12 cellular contexts compared by ENCODE assay signal in genomic region chr9:129989362-129989708, GRCh38. TPM values are rescaled to one million over a fixed set of nuclear protein-coding genes. Genes with fewer than 3 reads are reported as not detected.
DNase-seq lines count a peak whose midpoint lies in the region; ATAC-seq and TF ChIP-seq lines count a peak whose summit lies in the region.
"Had no signal": no experiment of that assay in that cellular context is flagged by ENCODE, and none has a peak within 500 bp of the region (broad histone marks: within the 10 kb centered on the region; RNA-seq: fewer than 3 reads in every experiment).

No MANE protein-coding gene starts in this region.

- POLR2A ChIA-PET in naive thymus-derived CD8-positive, alpha-beta T cell (lab: Charles Lee), result interaction anchor here (1.2 to 2.2 kb wide), 3 partner anchors 12 to 104 kb away, joined by 3 to 5 read pairs (median 3); no protein-coding TSS in a partner anchor

- DNase-seq in CD14-positive monocyte (ENCODE audit: low spot score) (no peak), NCI-H1092 treated with DMSO at 0.1 percent for 48 hours (lab: John Stamatoyannopoulos, UW) (no peak), breast epithelium (ENCODE audit: low spot score in 2 of 2) (no peak), BE2C (no peak)
- DNase-seq in activated T-helper 1 cell treated with anti-CD3 and anti-CD28 coated beads, Interleukin-12 subunit alpha, Interleukin-12 subunit beta, Interleukin-2, Interleukin-4 antibody, amounts not matched to agents 30 ng/mL and 10 ng/mL and 1 ng/mL, durations not matched to agents 14 hours and 24 hours and 36 hours (ENCODE audit: low spot score), result no peak
- DNase-seq in naive thymus-derived CD8-positive, alpha-beta T cell, result no peak
- DNase-seq: midbrain, NCI-H1436, SW 1271 had no signal

- intact Hi-C loops in CD14-positive monocyte (cut with micrococcal nuclease) (no loop called here), breast epithelium (cut with DNase I; ENCODE audit: low total_unique reads) (no loop called here)
- intact Hi-C loops in activated T-helper 1 cell treated with anti-CD3 and anti-CD28 coated beads, Interleukin-12 subunit alpha, Interleukin-12 subunit beta, Interleukin-2, Interleukin-4 antibody, amounts not matched to agents 30 ng/mL and 10 ng/mL and 1 ng/mL, durations not matched to agents 14 hours and 24 hours and 36 hours (cut with micrococcal nuclease), result loop anchor here (1.0 to 2.0 kb wide), 2 partner anchors 21 to 57 kb away; no protein-coding TSS in a partner anchor

- peaks cover 32% of the 10 kb centered on the region for H3K4me1 Mint-ChIP-seq in CD14-positive monocyte
- peaks cover 60% of the 10 kb centered on the region for H3K4me1 Mint-ChIP-seq in activated T-helper 1 cell treated with anti-CD3 and anti-CD28 coated beads, Interleukin-12 subunit alpha, Interleukin-12 subunit beta, Interleukin-2, Interleukin-4 antibody, amounts not matched to agents 30 ng/mL and 10 ng/mL and 1 ng/mL, durations not matched to agents 14 hours and 24 hours and 36 hours (ENCODE audit: low read depth)
- H3K4me1 Mint-ChIP-seq in naive thymus-derived CD8-positive, alpha-beta T cell, result peaks cover 35 to 76% (median 69%) of the 10 kb centered on the region in 4 donors

- H3K4me3 ChIP-seq in breast epithelium (no peak overlapping the region), BE2C (ENCODE audit: low read depth, low read length) (no peak overlapping the region)

- no peaks in the 10 kb centered on the region for H3K27me3 Mint-ChIP-seq in CD14-positive monocyte (ENCODE audit: low read depth in 3 of 3)
- no peaks in the 10 kb centered on the region for H3K27me3 Mint-ChIP-seq in activated T-helper 1 cell treated with anti-CD3 and anti-CD28 coated beads, Interleukin-12 subunit alpha, Interleukin-12 subunit beta, Interleukin-2, Interleukin-4 antibody, amounts not matched to agents 30 ng/mL and 10 ng/mL and 1 ng/mL, durations not matched to agents 14 hours and 24 hours and 36 hours (ENCODE audit: insufficient read depth)
- H3K27me3 Mint-ChIP-seq in naive thymus-derived CD8-positive, alpha-beta T cell, result no peaks in the 10 kb centered on the region

- TF ChIP-seq CTCF in CD14-positive monocyte (IDR thresholded peaks at IDR 0.05) (no peak), breast epithelium (IDR thresholded peaks at IDR 0.05) (no peak), BE2C (IDR thresholded peaks at IDR 0.05; ENCODE audit: low read depth, low read length) (no peak)

- H3K9me3 ChIP-seq in breast epithelium (no peaks in the 10 kb centered on the region), BE2C (no peaks in the 10 kb centered on the region)

- peaks cover 41 to 62% of the 10 kb centered on the region in 2 donors for H3K36me3 Mint-ChIP-seq in CD14-positive monocyte
- peaks cover 46% of the 10 kb centered on the region for H3K36me3 Mint-ChIP-seq in activated T-helper 1 cell treated with anti-CD3 and anti-CD28 coated beads, Interleukin-12 subunit alpha, Interleukin-12 subunit beta, Interleukin-2, Interleukin-4 antibody, amounts not matched to agents 30 ng/mL and 10 ng/mL and 1 ng/mL, durations not matched to agents 14 hours and 24 hours and 36 hours (ENCODE audit: low read depth)
- peaks cover 0 to 45% (median 9%) of the 10 kb centered on the region in 3 donors for H3K36me3 Mint-ChIP-seq in naive thymus-derived CD8-positive, alpha-beta T cell

- peak overlapping the region in 1 of 2 donors; percentile 39 for H3K27ac ChIP-seq in breast epithelium
- H3K27ac ChIP-seq: epithelial cell of prostate had no signal

- H3K27me3 ChIP-seq in breast epithelium (no peaks in the 10 kb centered on the region), BE2C (no peaks in the 10 kb centered on the region)

- H3K36me3 ChIP-seq in breast epithelium (no peaks in the 10 kb centered on the region), BE2C (peaks cover 2% of the 10 kb centered on the region)

- peak; percentile 10 for ATAC-seq in GM21528 (IDR thresholded peaks at IDR 0.05; ENCODE audit: low FRiP score, unreplicated experiment)
- ATAC-seq in naive thymus-derived CD8-positive, alpha-beta T cell, result peak in 1 of 2 donors; percentile 27
- ATAC-seq in HG02938 (IDR thresholded peaks at IDR 0.05; ENCODE audit: unreplicated experiment), result no peak

- no peak for TF ChIP-seq POLR2A in breast epithelium (IDR thresholded peaks at IDR 0.05)

- peaks cover 2 to 7% (median 4%) of the 10 kb centered on the region in 7 donors for H3K9me3 Mint-ChIP-seq in CD14-positive monocyte
- no peaks in the 10 kb centered on the region for H3K9me3 Mint-ChIP-seq in activated T-helper 1 cell treated with anti-CD3 and anti-CD28 coated beads, Interleukin-12 subunit alpha, Interleukin-12 subunit beta, Interleukin-2, Interleukin-4 antibody, amounts not matched to agents 30 ng/mL and 10 ng/mL and 1 ng/mL, durations not matched to agents 14 hours and 24 hours and 36 hours
- H3K9me3 Mint-ChIP-seq in naive thymus-derived CD8-positive, alpha-beta T cell, result no peaks in the 10 kb centered on the region

- peak overlapping the region in 4 of 7 donors; percentile 17 to 74 (median 64) for H3K27ac Mint-ChIP-seq in CD14-positive monocyte
- peak overlapping the region; percentile 88 for H3K27ac Mint-ChIP-seq in activated T-helper 1 cell treated with anti-CD3 and anti-CD28 coated beads, Interleukin-12 subunit alpha, Interleukin-12 subunit beta, Interleukin-2, Interleukin-4 antibody, amounts not matched to agents 30 ng/mL and 10 ng/mL and 1 ng/mL, durations not matched to agents 14 hours and 24 hours and 36 hours
- H3K27ac Mint-ChIP-seq in naive thymus-derived CD8-positive, alpha-beta T cell, result peak overlapping the region; percentile 86 to 96 (median 89)

- peaks cover 0 to 7% of the 10 kb centered on the region in 2 donors for H3K4me1 ChIP-seq in breast epithelium
- 0 out of 2 replicates have a peak, but pooled peaks cover 7% of the 10 kb centered on the region for H3K4me1 ChIP-seq in BE2C

- no peak overlapping the region for H3K4me3 Mint-ChIP-seq in CD14-positive monocyte
- peak overlapping the region; percentile 8 for H3K4me3 Mint-ChIP-seq in activated T-helper 1 cell treated with anti-CD3 and anti-CD28 coated beads, Interleukin-12 subunit alpha, Interleukin-12 subunit beta, Interleukin-2, Interleukin-4 antibody, amounts not matched to agents 30 ng/mL and 10 ng/mL and 1 ng/mL, durations not matched to agents 14 hours and 24 hours and 36 hours
- peak overlapping the region; percentile 0 to 71 (median 51) for H3K4me3 Mint-ChIP-seq in naive thymus-derived CD8-positive, alpha-beta T cell

RNA-seq across cellular contexts. Expression of gene FNBP1, which starts 53.7 kb away (rescaled TPM):
- 10 to 100 TPM; 51.4 to 60.7 TPM for polyA plus RNA-seq in CD14-positive monocyte
- total RNA-seq in activated T-helper 1 cell treated with anti-CD3 and anti-CD28 coated beads, Interleukin-12 subunit alpha, Interleukin-12 subunit beta, Interleukin-2, Interleukin-4 antibody, amounts not matched to agents 30 ng/mL and 10 ng/mL and 1 ng/mL, durations not matched to agents 14 hours and 24 hours and 36 hours, result 195 and 202 TPM in 2 replicates
- total RNA-seq in naive thymus-derived CD8-positive, alpha-beta T cell, result 100 to 1,000 TPM; 156 to 164 TPM
- polyA plus RNA-seq in naive thymus-derived CD8-positive, alpha-beta T cell, result 100 to 1,000 TPM; 130 to 143 (median 136) TPM
- 10 to 100 TPM; 31.3 to 49.8 (median 41.9) TPM for total RNA-seq in breast epithelium
- 9.7 TPM for polyA plus RNA-seq in BE2C (2012; ENCODE audit: insufficient read depth, insufficient read length, low read depth)

Comparison
In these comparisons a context has a peak if more than half of its experiments do, and no peak if none do; other contexts are left out.
1. H3K4me3 Mint-ChIP-seq: peak in activated T-helper 1 cell treated with anti-CD3 and anti-CD28 coated beads, Interleukin-12 subunit alpha, Interleukin-12 subunit beta, Interleukin-2, Interleukin-4 antibody, amounts not matched to agents 30 ng/mL and 10 ng/mL and 1 ng/mL, durations not matched to agents 14 hours and 24 hours and 36 hours (single experiment) and naive thymus-derived CD8-positive, alpha-beta T cell (10 of 10); none in CD14-positive monocyte (0 of 2).
2. Peak in every context shown above with its lines, with median percentiles within 50 percentile points of each other: H3K27ac Mint-ChIP-seq.